ENCODE assay signal across 12 cellular contexts in genomic region chr1:66739401-66740157, GRCh38. TPM values are rescaled to one million over a fixed set of nuclear protein-coding genes. Genes with fewer than 3 reads are reported as not detected.
A peak's percentile ranks its signal among the peaks of the same experiment; 100 is the strongest.
DNase-seq lines count a peak whose midpoint lies in the region; ATAC-seq lines count a peak whose summit lies in the region.
"Had no signal": no experiment of that assay in that cellular context is flagged by ENCODE, and none has a peak within 500 bp of the region (broad histone marks: within the 10 kb centered on the region; RNA-seq: fewer than 3 reads in every experiment).

No MANE protein-coding gene starts in this region.

- intact Hi-C loops in activated T-helper 1 cell treated with anti-CD3 and anti-CD28 coated beads, Interleukin-12 subunit alpha, Interleukin-12 subunit beta, Interleukin-2, Interleukin-4 antibody, amounts not matched to agents 30 ng/mL and 10 ng/mL and 1 ng/mL, durations not matched to agents 14 hours and 24 hours and 36 hours (cut with micrococcal nuclease), result no loop called here

- peaks cover 6% of the 10 kb centered on the region for H3K4me1 Mint-ChIP-seq in activated T-helper 1 cell treated with anti-CD3 and anti-CD28 coated beads, Interleukin-12 subunit alpha, Interleukin-12 subunit beta, Interleukin-2, Interleukin-4 antibody, amounts not matched to agents 30 ng/mL and 10 ng/mL and 1 ng/mL, durations not matched to agents 14 hours and 24 hours and 36 hours (ENCODE audit: low read depth)
- H3K4me1 Mint-ChIP-seq: GM23338 had no signal

- DNase-seq in left lobe of liver (ENCODE audit: low spot score) (no peak), GOT3 (lab: John Stamatoyannopoulos, UW) (no peak), T-helper 2 cell (no peak), NCI-H446 treated with DMSO at 0.1 percent for 48 hours (lab: John Stamatoyannopoulos, UW) (no peak)
- DNase-seq in activated T-helper 1 cell treated with anti-CD3 and anti-CD28 coated beads, Interleukin-12 subunit alpha, Interleukin-12 subunit beta, Interleukin-2, Interleukin-4 antibody, amounts not matched to agents 30 ng/mL and 10 ng/mL and 1 ng/mL, durations not matched to agents 14 hours and 24 hours and 36 hours (ENCODE audit: low spot score), result no peak
- DNase-seq: effector CD4-positive, alpha-beta T cell; head of caudate nucleus; NCI-H2029 treated with DMSO at 0.1 percent for 48 hours had no signal

- no peaks in the 10 kb centered on the region for H3K27me3 Mint-ChIP-seq in activated T-helper 1 cell treated with anti-CD3 and anti-CD28 coated beads, Interleukin-12 subunit alpha, Interleukin-12 subunit beta, Interleukin-2, Interleukin-4 antibody, amounts not matched to agents 30 ng/mL and 10 ng/mL and 1 ng/mL, durations not matched to agents 14 hours and 24 hours and 36 hours (ENCODE audit: insufficient read depth)

- ATAC-seq in GM18867 (IDR thresholded peaks at IDR 0.05; ENCODE audit: unreplicated experiment) (peak; percentile 55), GM21528 (IDR thresholded peaks at IDR 0.05; ENCODE audit: low FRiP score, unreplicated experiment) (peak; percentile 64), HG03460 (IDR thresholded peaks at IDR 0.05; ENCODE audit: unreplicated experiment) (peak; percentile 73), left lobe of liver (peak; percentile 9)
- ATAC-seq: GM23338 had no signal

- H3K27ac Mint-ChIP-seq in activated T-helper 1 cell treated with anti-CD3 and anti-CD28 coated beads, Interleukin-12 subunit alpha, Interleukin-12 subunit beta, Interleukin-2, Interleukin-4 antibody, amounts not matched to agents 30 ng/mL and 10 ng/mL and 1 ng/mL, durations not matched to agents 14 hours and 24 hours and 36 hours, result no peak overlapping the region
- H3K27ac Mint-ChIP-seq: GM23338 had no signal

- H3K36me3 Mint-ChIP-seq in activated T-helper 1 cell treated with anti-CD3 and anti-CD28 coated beads, Interleukin-12 subunit alpha, Interleukin-12 subunit beta, Interleukin-2, Interleukin-4 antibody, amounts not matched to agents 30 ng/mL and 10 ng/mL and 1 ng/mL, durations not matched to agents 14 hours and 24 hours and 36 hours (ENCODE audit: low read depth), result no peaks in the 10 kb centered on the region

- H3K4me3 Mint-ChIP-seq in activated T-helper 1 cell treated with anti-CD3 and anti-CD28 coated beads, Interleukin-12 subunit alpha, Interleukin-12 subunit beta, Interleukin-2, Interleukin-4 antibody, amounts not matched to agents 30 ng/mL and 10 ng/mL and 1 ng/mL, durations not matched to agents 14 hours and 24 hours and 36 hours, result no peak overlapping the region
- H3K4me3 Mint-ChIP-seq: GM23338 had no signal

- H3K9me3 Mint-ChIP-seq in activated T-helper 1 cell treated with anti-CD3 and anti-CD28 coated beads, Interleukin-12 subunit alpha, Interleukin-12 subunit beta, Interleukin-2, Interleukin-4 antibody, amounts not matched to agents 30 ng/mL and 10 ng/mL and 1 ng/mL, durations not matched to agents 14 hours and 24 hours and 36 hours, result no peaks in the 10 kb centered on the region
- H3K9me3 Mint-ChIP-seq: GM23338 had no signal

RNA-seq across cellular contexts. Expression of gene DYNLT5, which starts 12.7 kb away (rescaled TPM):
- 0.28 TPM for total RNA-seq in left lobe of liver
- not detected in 2 replicates for total RNA-seq in activated T-helper 1 cell treated with anti-CD3 and anti-CD28 coated beads, Interleukin-12 subunit alpha, Interleukin-12 subunit beta, Interleukin-2, Interleukin-4 antibody, amounts not matched to agents 30 ng/mL and 10 ng/mL and 1 ng/mL, durations not matched to agents 14 hours and 24 hours and 36 hours

Comparison
In these comparisons a context has a peak if more than half of its experiments do, and no peak if none do; other contexts are left out.
1. ATAC-seq: peak in every context shown above with its lines; median percentile 73 in HG03460; 64 in GM21528; 55 in GM18867; 9 in left lobe of liver.